Comparison of ENCODE assay signal across 9 cellular contexts in genomic region chr11:93329936-93330445, GRCh38. TPM values are rescaled to one million over a fixed set of nuclear protein-coding genes. Genes with fewer than 3 reads are reported as not detected.
DNase-seq lines count a peak whose midpoint lies in the region; ATAC-seq and TF ChIP-seq lines count a peak whose summit lies in the region.
"Had no signal": no experiment of that assay in that cellular context is flagged by ENCODE, and none has a peak within 500 bp of the region (broad histone marks: within the 10 kb centered on the region; RNA-seq: fewer than 3 reads in every experiment).

No MANE protein-coding gene starts in this region.

- TF ChIP-seq CTCF in RWPE1 (conservative IDR thresholded peaks at IDR 0.05; ENCODE audit: low read depth) (no peak), smooth muscle cell (IDR thresholded peaks at IDR 0.05; ENCODE audit: borderline replicate concordance, insufficient read depth, poor library complexity, severe bottlenecking) (no peak)

- ATAC-seq in right cardiac atrium (no peak), GM18502 (IDR thresholded peaks at IDR 0.05; ENCODE audit: poor library complexity, unreplicated experiment) (no peak)

- no peaks in the 10 kb centered on the region for H3K79me2 ChIP-seq in smooth muscle cell (ENCODE audit: low read depth)

- H3F3A ChIP-seq in smooth muscle cell (ENCODE audit: low read depth): no peaks in the 10 kb centered on the region

- H3K4me3 ChIP-seq in right cardiac atrium (ENCODE audit: low read length): peak overlapping the region; percentile 59
- peak overlapping the region; percentile 62 for H3K4me3 ChIP-seq in smooth muscle cell

- WGBS in right cardiac atrium: 4% methylated on average over 16 of the region's 16 CpGs
- 7% methylated on average over 16 of the region's 16 CpGs for WGBS in smooth muscle cell (ENCODE audit: low lambda C conversion rate)

- peak overlapping the region; percentile 88 for H3K4me2 ChIP-seq in smooth muscle cell

- peak; percentile 4 for DNase-seq in NCI-H2171 treated with DMSO at 0.1 percent for 48 hours (lab: John Stamatoyannopoulos, UW)
- no peak for DNase-seq in NCI-H2171 (lab: John Stamatoyannopoulos, UW)
- peak; percentile 4 for DNase-seq in RWPE1 (ENCODE audit: low spot score)
- peak in 1 of 3 donors; percentile 19 for DNase-seq in right cardiac atrium
- no peak for DNase-seq in smooth muscle cell (lab: John Stamatoyannopoulos, UW; ENCODE audit: unreplicated experiment)
- DNase-seq in stimulated activated CD4-positive, alpha-beta T cell treated with anti-CD3 and anti-CD28 coated beads, Interleukin-4, amount 100 ng/mL, for 1 hour: no peak
- no peak for DNase-seq in CD1c-positive myeloid dendritic cell (ENCODE audit: extremely low spot score)
- DNase-seq: AML-193 had no signal

- no peaks in the 10 kb centered on the region for H3K36me3 ChIP-seq in smooth muscle cell (ENCODE audit: low read depth)

- CTCF ChIA-PET in RWPE1 (lab: Yijun Ruan, JAX): interaction anchor here (0.6 kb wide), 1 partner anchor 165 kb away, joined by 3 read pairs; no protein-coding TSS in a partner anchor

- H2AFZ ChIP-seq in smooth muscle cell (ENCODE audit: low read depth): peak overlapping the region; percentile 98

- H3K4me1 ChIP-seq in right cardiac atrium (ENCODE audit: control insufficient read depth, insufficient read depth, low read length): no peaks in the 10 kb centered on the region
- H3K4me1 ChIP-seq in smooth muscle cell (ENCODE audit: low read depth): no peaks in the 10 kb centered on the region

- intact Hi-C loops in right cardiac atrium (cut with DNase I): no loop called here

- H3K27me3 ChIP-seq in right cardiac atrium (ENCODE audit: control insufficient read depth, insufficient read depth): no peaks in the 10 kb centered on the region
- H3K27me3 ChIP-seq in smooth muscle cell (ENCODE audit: low read depth): no peaks in the 10 kb centered on the region

- H3K27ac ChIP-seq in RWPE1 (no peak overlapping the region), right cardiac atrium (ENCODE audit: low read length) (no peak overlapping the region), smooth muscle cell (ENCODE audit: low read depth) (no peak overlapping the region)

- H3K9me3 ChIP-seq in right cardiac atrium (ENCODE audit: control insufficient read depth, low read length): no peaks in the 10 kb centered on the region
- H3K9me3 ChIP-seq in smooth muscle cell (replicated peaks; ENCODE audit: low read depth): no peaks in the 10 kb centered on the region

- H4K20me1 ChIP-seq in smooth muscle cell (ENCODE audit: low read depth): no peaks in the 10 kb centered on the region

- H3K9ac ChIP-seq in smooth muscle cell (ENCODE audit: low read depth): peak overlapping the region; percentile 29

- POLR2A ChIA-PET in RWPE1 (lab: Yijun Ruan, JAX; ENCODE audit: low non-redundant PET): no interaction called here

RNA-seq across cellular contexts. Expression of gene DEUP1, which starts 0.6 kb away (rescaled TPM):
- total RNA-seq in right cardiac atrium (not detected), smooth muscle cell (0.54 and 0.90 TPM in 2 replicates)
- polyA plus RNA-seq in right cardiac atrium (not detected), smooth muscle cell (0.56 TPM in 1 of 2 replicates, not detected in the other)

Comparison
In these comparisons a context has a peak if more than half of its experiments do, and no peak if none do; other contexts are left out.
1. DNase-seq: peak in NCI-H2171 treated with DMSO at 0.1 percent for 48 hours (single experiment) and RWPE1 (single experiment); none in NCI-H2171 (single experiment), smooth muscle cell (single experiment), stimulated activated CD4-positive, alpha-beta T cell treated with anti-CD3 and anti-CD28 coated beads, Interleukin-4, amount 100 ng/mL, for 1 hour (single experiment) and CD1c-positive myeloid dendritic cell (single experiment).